ENCODE assay signal across 2 cellular contexts in the genomic region with DNA sequence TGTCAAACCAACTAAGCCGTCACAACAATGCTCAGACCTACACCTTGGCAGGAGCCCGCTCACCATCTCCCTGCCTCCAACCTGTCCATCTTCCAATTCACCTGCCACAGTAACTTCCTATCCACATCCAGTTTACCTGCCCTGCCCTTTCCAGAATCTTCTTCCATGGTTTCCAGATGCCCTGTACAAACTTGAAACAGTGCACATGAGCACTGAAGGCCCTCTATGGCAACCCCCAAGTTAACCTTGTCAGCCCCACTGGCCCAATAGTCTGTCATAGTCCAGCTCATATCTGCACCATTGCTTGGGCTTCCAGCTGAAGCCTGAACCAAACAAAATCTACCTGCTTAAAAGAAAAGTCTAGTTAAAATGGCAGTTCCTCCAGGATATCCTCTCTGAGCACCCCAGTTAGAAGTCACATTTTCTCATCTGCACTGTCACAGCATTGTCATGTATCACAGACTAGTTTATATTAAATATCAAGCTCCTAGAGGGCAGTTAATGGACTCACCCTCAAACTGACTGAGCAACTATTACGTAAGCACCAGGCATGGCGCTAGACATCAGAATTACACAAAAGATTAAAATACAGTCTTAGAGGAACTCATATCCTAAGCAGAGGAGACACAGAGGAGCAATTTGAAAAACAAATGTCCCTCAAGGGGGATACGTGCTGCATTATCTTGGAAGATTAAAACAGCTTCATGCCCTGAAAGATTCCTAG.
TF ChIP-seq lines count a peak whose summit lies in the region.

No MANE protein-coding gene starts in this region.

TF ChIP-seq in IMR-90, 13 proteins besides CTCF, POLR2A, EP300 and RAD21 (continued from another document):
- TF ChIP-seq FOS (IDR thresholded peaks at IDR 0.05; ENCODE audit: low read depth, low read length) (no peak), MAFK (IDR thresholded peaks at IDR 0.05; ENCODE audit: low read depth, low read length) (no peak)
- TF ChIP-seq, protein P1, sequence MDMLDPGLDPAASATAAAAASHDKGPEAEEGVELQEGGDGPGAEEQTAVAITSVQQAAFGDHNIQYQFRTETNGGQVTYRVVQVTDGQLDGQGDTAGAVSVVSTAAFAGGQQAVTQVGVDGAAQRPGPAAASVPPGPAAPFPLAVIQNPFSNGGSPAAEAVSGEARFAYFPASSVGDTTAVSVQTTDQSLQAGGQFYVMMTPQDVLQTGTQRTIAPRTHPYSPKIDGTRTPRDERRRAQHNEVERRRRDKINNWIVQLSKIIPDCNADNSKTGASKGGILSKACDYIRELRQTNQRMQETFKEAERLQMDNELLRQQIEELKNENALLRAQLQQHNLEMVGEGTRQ (IDR thresholded peaks at IDR 0.05; ENCODE audit: low read depth, low read length), result no peak

TF ChIP-seq in SK-N-SH treated with all-trans-retinoic acid at 6 μM for 48 hours, 23 proteins besides CTCF, POLR2A, EP300 and RAD21:
- TF ChIP-seq, protein P2, sequence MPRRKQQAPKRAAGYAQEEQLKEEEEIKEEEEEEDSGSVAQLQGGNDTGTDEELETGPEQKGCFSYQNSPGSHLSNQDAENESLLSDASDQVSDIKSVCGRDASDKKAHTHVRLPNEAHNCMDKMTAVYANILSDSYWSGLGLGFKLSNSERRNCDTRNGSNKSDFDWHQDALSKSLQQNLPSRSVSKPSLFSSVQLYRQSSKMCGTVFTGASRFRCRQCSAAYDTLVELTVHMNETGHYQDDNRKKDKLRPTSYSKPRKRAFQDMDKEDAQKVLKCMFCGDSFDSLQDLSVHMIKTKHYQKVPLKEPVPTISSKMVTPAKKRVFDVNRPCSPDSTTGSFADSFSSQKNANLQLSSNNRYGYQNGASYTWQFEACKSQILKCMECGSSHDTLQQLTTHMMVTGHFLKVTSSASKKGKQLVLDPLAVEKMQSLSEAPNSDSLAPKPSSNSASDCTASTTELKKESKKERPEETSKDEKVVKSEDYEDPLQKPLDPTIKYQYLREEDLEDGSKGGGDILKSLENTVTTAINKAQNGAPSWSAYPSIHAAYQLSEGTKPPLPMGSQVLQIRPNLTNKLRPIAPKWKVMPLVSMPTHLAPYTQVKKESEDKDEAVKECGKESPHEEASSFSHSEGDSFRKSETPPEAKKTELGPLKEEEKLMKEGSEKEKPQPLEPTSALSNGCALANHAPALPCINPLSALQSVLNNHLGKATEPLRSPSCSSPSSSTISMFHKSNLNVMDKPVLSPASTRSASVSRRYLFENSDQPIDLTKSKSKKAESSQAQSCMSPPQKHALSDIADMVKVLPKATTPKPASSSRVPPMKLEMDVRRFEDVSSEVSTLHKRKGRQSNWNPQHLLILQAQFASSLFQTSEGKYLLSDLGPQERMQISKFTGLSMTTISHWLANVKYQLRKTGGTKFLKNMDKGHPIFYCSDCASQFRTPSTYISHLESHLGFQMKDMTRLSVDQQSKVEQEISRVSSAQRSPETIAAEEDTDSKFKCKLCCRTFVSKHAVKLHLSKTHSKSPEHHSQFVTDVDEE (CRISPR knock-in tag; IDR thresholded peaks at IDR 0.05), result no peak
- TF ChIP-seq ZFP30 (CRISPR knock-in tag; IDR thresholded peaks at IDR 0.05), result no peak
- TF ChIP-seq ARNTL (CRISPR knock-in tag; IDR thresholded peaks at IDR 0.05; ENCODE audit: borderline replicate concordance, low read depth), result no peak
- TF ChIP-seq POU6F1 (CRISPR knock-in tag; IDR thresholded peaks at IDR 0.05; ENCODE audit: borderline replicate concordance, low read depth), result no peak
- TF ChIP-seq CSDC2 (CRISPR knock-in tag; IDR thresholded peaks at IDR 0.05), result no peak
- no peak for TF ChIP-seq CSRNP3 (CRISPR knock-in tag; IDR thresholded peaks at IDR 0.05)
- TF ChIP-seq RARB (CRISPR knock-in tag; IDR thresholded peaks at IDR 0.05), result no peak
- TF ChIP-seq, protein P3, sequence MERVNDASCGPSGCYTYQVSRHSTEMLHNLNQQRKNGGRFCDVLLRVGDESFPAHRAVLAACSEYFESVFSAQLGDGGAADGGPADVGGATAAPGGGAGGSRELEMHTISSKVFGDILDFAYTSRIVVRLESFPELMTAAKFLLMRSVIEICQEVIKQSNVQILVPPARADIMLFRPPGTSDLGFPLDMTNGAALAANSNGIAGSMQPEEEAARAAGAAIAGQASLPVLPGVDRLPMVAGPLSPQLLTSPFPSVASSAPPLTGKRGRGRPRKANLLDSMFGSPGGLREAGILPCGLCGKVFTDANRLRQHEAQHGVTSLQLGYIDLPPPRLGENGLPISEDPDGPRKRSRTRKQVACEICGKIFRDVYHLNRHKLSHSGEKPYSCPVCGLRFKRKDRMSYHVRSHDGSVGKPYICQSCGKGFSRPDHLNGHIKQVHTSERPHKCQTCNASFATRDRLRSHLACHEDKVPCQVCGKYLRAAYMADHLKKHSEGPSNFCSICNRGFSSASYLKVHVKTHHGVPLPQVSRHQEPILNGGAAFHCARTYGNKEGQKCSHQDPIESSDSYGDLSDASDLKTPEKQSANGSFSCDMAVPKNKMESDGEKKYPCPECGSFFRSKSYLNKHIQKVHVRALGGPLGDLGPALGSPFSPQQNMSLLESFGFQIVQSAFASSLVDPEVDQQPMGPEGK (CRISPR knock-in tag; IDR thresholded peaks at IDR 0.05; ENCODE audit: borderline replicate concordance), result no peak
- no peak for TF ChIP-seq GLIS3 (CRISPR knock-in tag; IDR thresholded peaks at IDR 0.05)
- no peak for TF ChIP-seq TOX (CRISPR knock-in tag; IDR thresholded peaks at IDR 0.05; ENCODE audit: borderline replicate concordance)
- no peak for TF ChIP-seq PPARA (CRISPR knock-in tag; IDR thresholded peaks at IDR 0.05; ENCODE audit: borderline replicate concordance)
- TF ChIP-seq BACH2 (CRISPR knock-in tag; IDR thresholded peaks at IDR 0.05; ENCODE audit: borderline replicate concordance), result no peak
- no peak for TF ChIP-seq SNAI2 (CRISPR knock-in tag; IDR thresholded peaks at IDR 0.05)
TF ChIP-seq in SK-N-SH treated with all-trans-retinoic acid at 6 μM for 48 hours: peak in this region for 0.
